In the genomic region with DNA sequence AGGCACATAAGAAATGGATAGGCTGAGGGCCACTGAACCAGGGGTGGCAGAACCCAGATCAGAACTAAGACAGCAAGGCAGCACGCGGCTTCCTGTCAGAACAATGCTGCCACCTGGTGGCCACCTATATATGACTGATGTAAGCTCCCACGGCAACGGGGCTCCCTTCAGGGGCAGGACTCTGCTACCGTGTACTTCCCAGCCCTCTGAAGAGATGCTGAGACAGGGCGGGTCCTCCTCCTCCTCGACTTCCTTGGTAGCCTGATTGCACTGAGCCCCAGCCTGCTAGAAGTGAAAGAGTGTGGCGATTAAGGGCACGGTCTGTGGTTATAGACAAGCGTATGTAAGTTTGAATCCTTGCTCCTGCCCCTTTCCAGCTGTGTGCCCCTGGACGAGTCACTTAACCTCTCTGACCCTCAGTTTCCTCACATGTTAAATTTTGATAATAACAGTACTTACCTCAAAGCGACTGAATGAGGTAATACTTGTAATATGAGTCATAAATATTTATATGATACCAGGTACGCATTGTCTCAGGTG, we compare ENCODE assay signal across 8 cellular contexts. TPM values are rescaled to one million over a fixed set of nuclear protein-coding genes. Genes with fewer than 3 reads are reported as not detected.
DNase-seq lines count a peak whose midpoint lies in the region; FAIRE-seq and TF ChIP-seq lines count a peak whose summit lies in the region.

No MANE protein-coding gene starts in this region.

- WGBS in suprapubic skin: 21% methylated on average over 11 of the region's 13 CpGs

- TF ChIP-seq POLR2A in H54 (IDR thresholded peaks at IDR 0.05; ENCODE audit: low read depth, low read length) (no peak), suprapubic skin (IDR thresholded peaks at IDR 0.05) (no peak)

- DNase-seq in H54 (ENCODE audit: insufficient read length, low spot score): peak; percentile 83
- DNase-seq in LoVo (ENCODE audit: low spot score): peak; percentile 93
- peak; percentile 93 for DNase-seq in RWPE1 (ENCODE audit: low spot score)
- peak; percentile 78 for DNase-seq in activated T-helper 1 cell treated with Interleukin-2 at 50 U/mL for 16 hours (ENCODE audit: low read depth)
- DNase-seq in fibroblast of the conjunctiva (ENCODE audit: low read depth): peak; percentile 85
- peak; percentile 82 for DNase-seq in occipital lobe (lab: John Stamatoyannopoulos, UW)
- DNase-seq in suprapubic skin (ENCODE audit: low spot score in 2 of 2): peak; percentile 92 to 96

- H3K27ac ChIP-seq in RWPE1 (no peak overlapping the region), suprapubic skin (no peak overlapping the region)

- H3K4me3 ChIP-seq in suprapubic skin: no peak overlapping the region

- H3K27me3 ChIP-seq in suprapubic skin: no peaks in the 10 kb centered on the region

- no peaks in the 10 kb centered on the region for H3K9me3 ChIP-seq in suprapubic skin

- no peak for TF ChIP-seq EP300 in suprapubic skin (IDR thresholded peaks at IDR 0.05)

- no peaks in the 10 kb centered on the region for H3K4me1 ChIP-seq in suprapubic skin

- FAIRE-seq in G401.6 (lab: Jason Lieb, UNC) (peak; percentile 87), H54 (lab: Jason Lieb, UNC) (no peak)

- peak; percentile 97 for TF ChIP-seq CTCF in RWPE1 (conservative IDR thresholded peaks at IDR 0.05; ENCODE audit: low read depth)
- TF ChIP-seq CTCF in suprapubic skin (IDR thresholded peaks at IDR 0.05): peak; percentile 79 to 82

- H3K36me3 ChIP-seq in suprapubic skin: no peaks in the 10 kb centered on the region

- CTCF ChIA-PET in RWPE1 (lab: Yijun Ruan, JAX): interaction anchor here (0.5 to 1.3 kb wide), 18 partner anchors 8 to 522 kb away, joined by 3 to 9 read pairs (median 3); a partner anchor contains a TSS

- POLR2A ChIA-PET in RWPE1 (lab: Yijun Ruan, JAX; ENCODE audit: low non-redundant PET): no interaction called here

RNA-seq across cellular contexts. Expression of a gene that starts 13.3 kb away (rescaled TPM):
- total RNA-seq in occipital lobe: 2,126 TPM
- total RNA-seq in suprapubic skin: 1,000 to 10,000 TPM; 1,684 to 3,537 (median 3,314) TPM

RNA-seq across cellular contexts. Expression of a gene that starts 23.5 kb away (rescaled TPM):
- 4.1 TPM for total RNA-seq in occipital lobe
- total RNA-seq in suprapubic skin: 1,000 to 10,000 TPM in 1 of 4 donors, 100 to 1,000 TPM in 3; 433 to 1,002 (median 776) TPM

Comparison
In these comparisons a context has a peak if more than half of its experiments do, and no peak if none do; other contexts are left out.
1. RNA of a gene that starts 23.5 kb away (total RNA-seq): 433 to 1,002 TPM in suprapubic skin; 4.1 TPM in occipital lobe (single experiment); every median in the first group is over 10 times any median in the second.
2. Peak in every context shown above with its lines, with median percentiles within 50 percentile points of each other: DNase-seq.